ENCODE assay signal across 15 cellular contexts in genomic region chr1:62377043-62377562, GRCh38. TPM values are rescaled to one million over a fixed set of nuclear protein-coding genes. Genes with fewer than 3 reads are reported as not detected.
"Had no signal": no experiment of that assay in that cellular context is flagged by ENCODE, and none has a peak within 500 bp of the region (broad histone marks: within the 10 kb centered on the region; RNA-seq: fewer than 3 reads in every experiment).

No MANE protein-coding gene starts in this region.

- H3K4me3 Mint-ChIP-seq: activated B cell treated with CpG ODN at 0.5 μM for 24 hours; activated CD4-positive, alpha-beta T cell treated with anti-CD3 and anti-CD28 coated beads, Interleukin-2, amount 10 ng/mL, durations not matched to agents 24 days and 14 days; activated naive CD4-positive, alpha-beta T cell treated with anti-CD3 and anti-CD28 coated beads for 36 hours; memory B cell; natural killer cell treated with Interleukin-12 subunit alpha and Interleukin-12 subunit beta and Interleukin-15 and Interleukin-18, amount 100 ng/mL, for 72 hours had no signal

- DNase-seq: activated B cell treated with CpG ODN at 0.5 μM for 24 hours; activated CD4-positive, alpha-beta T cell treated with anti-CD3 and anti-CD28 coated beads, Interleukin-2, amount 10 ng/mL, durations not matched to agents 24 days and 14 days; activated CD8-positive, alpha-beta memory T cell treated with anti-CD3 and anti-CD28 coated beads for 24 hours; activated naive CD4-positive, alpha-beta T cell treated with anti-CD3 and anti-CD28 coated beads for 36 hours; effector CD4-positive, alpha-beta T cell; left lung; psoas muscle; stimulated activated CD4-positive, alpha-beta T cell treated with anti-CD3 and anti-CD28 coated beads, Interleukin-2, amount 100 ng/mL, for 48 hours; stimulated activated naive CD8-positive, alpha-beta T cell treated with anti-CD3 and anti-CD28 coated beads, Interleukin-15, Interleukin-2, amounts not matched to agents 100 U/mL and 50 U/mL, for 24 hours; upper lobe of left lung had no signal

- H3K27ac Mint-ChIP-seq: activated B cell treated with CpG ODN at 0.5 μM for 24 hours; activated CD4-positive, alpha-beta T cell treated with anti-CD3 and anti-CD28 coated beads, Interleukin-2, amount 10 ng/mL, durations not matched to agents 24 days and 14 days; activated naive CD4-positive, alpha-beta T cell treated with anti-CD3 and anti-CD28 coated beads for 36 hours; memory B cell; natural killer cell treated with Interleukin-12 subunit alpha and Interleukin-12 subunit beta and Interleukin-15 and Interleukin-18, amount 100 ng/mL, for 72 hours had no signal

- H3K36me3 Mint-ChIP-seq: memory B cell; natural killer cell treated with Interleukin-12 subunit alpha and Interleukin-12 subunit beta and Interleukin-15 and Interleukin-18, amount 100 ng/mL, for 72 hours had no signal

- H3K4me1 ChIP-seq: left lung, psoas muscle, upper lobe of left lung had no signal

- H3K27me3 ChIP-seq: cardiac muscle cell, left lung, upper lobe of left lung had no signal

- H3K4me1 Mint-ChIP-seq: activated B cell treated with CpG ODN at 0.5 μM for 24 hours; activated CD4-positive, alpha-beta T cell treated with anti-CD3 and anti-CD28 coated beads, Interleukin-2, amount 10 ng/mL, durations not matched to agents 24 days and 14 days; memory B cell had no signal

- H3K27ac ChIP-seq: cardiac muscle cell, left lung, psoas muscle, upper lobe of left lung had no signal

- H3K9me3 ChIP-seq: left lung, psoas muscle, upper lobe of left lung had no signal

- H3K36me3 ChIP-seq: cardiac muscle cell, left lung, upper lobe of left lung had no signal

- H3K27me3 Mint-ChIP-seq: activated CD4-positive, alpha-beta T cell treated with anti-CD3 and anti-CD28 coated beads, Interleukin-2, amount 10 ng/mL, durations not matched to agents 24 days and 14 days had no signal

- H3K4me3 ChIP-seq: cardiac muscle cell, left lung, psoas muscle, upper lobe of left lung had no signal

- ATAC-seq: left lung; psoas muscle; sciatic nerve; stimulated activated naive CD8-positive, alpha-beta T cell treated with anti-CD3 and anti-CD28 coated beads, Interleukin-15, Interleukin-2, amounts not matched to agents 100 U/mL and 50 U/mL, for 24 hours had no signal

- H3K9me3 Mint-ChIP-seq: activated B cell treated with CpG ODN at 0.5 μM for 24 hours; activated CD4-positive, alpha-beta T cell treated with anti-CD3 and anti-CD28 coated beads, Interleukin-2, amount 10 ng/mL, durations not matched to agents 24 days and 14 days; activated naive CD4-positive, alpha-beta T cell treated with anti-CD3 and anti-CD28 coated beads for 36 hours; memory B cell; natural killer cell treated with Interleukin-12 subunit alpha and Interleukin-12 subunit beta and Interleukin-15 and Interleukin-18, amount 100 ng/mL, for 72 hours had no signal

RNA-seq across cellular contexts. Expression of gene KANK4, which starts 57.9 kb away (rescaled TPM):
- total RNA-seq: activated B cell treated with CpG ODN at 0.5 μM for 24 hours; activated CD4-positive, alpha-beta T cell treated with anti-CD3 and anti-CD28 coated beads, Interleukin-2, amount 10 ng/mL, durations not matched to agents 24 days and 14 days; activated naive CD4-positive, alpha-beta T cell treated with anti-CD3 and anti-CD28 coated beads for 36 hours; endothelial cell of umbilical vein; natural killer cell treated with Interleukin-12 subunit alpha and Interleukin-12 subunit beta and Interleukin-15 and Interleukin-18, amount 100 ng/mL, for 72 hours had no signal
- polyA plus RNA-seq: endothelial cell of umbilical vein had no signal
